In genomic region chr3:141326626-141327025, GRCh38 we compare ENCODE assay signal across 30 cellular contexts. TPM values are rescaled to one million over a fixed set of nuclear protein-coding genes. Genes with fewer than 3 reads are reported as not detected.
DNase-seq lines count a peak whose midpoint lies in the region; ATAC-seq and TF ChIP-seq lines count a peak whose summit lies in the region.
"Had no signal": no experiment of that assay in that cellular context is flagged by ENCODE, and none has a peak within 500 bp of the region (broad histone marks: within the 10 kb centered on the region; RNA-seq: fewer than 3 reads in every experiment).

No MANE protein-coding gene starts in this region.

- intact Hi-C loops in colonic mucosa (cut with DNase I), result no loop called here

- peak overlapping the region; percentile 70 for H2BK15ac ChIP-seq in mesenchymal stem cell (ENCODE audit: low read depth, poor library complexity, severe bottlenecking)

- H3K9ac ChIP-seq in SK-N-SH (no peak overlapping the region), colonic mucosa (ENCODE audit: low read depth in 2 of 2, low read length in 2 of 2) (peak overlapping the region in 1 of 2 donors; percentile 66), mesenchymal stem cell (ENCODE audit: low read length) (no peak overlapping the region)

- TF ChIP-seq RAD21 in SK-N-SH (IDR thresholded peaks at IDR 0.05; ENCODE audit: low read length), result no peak

- no peak overlapping the region for H3K23ac ChIP-seq in mesenchymal stem cell (ENCODE audit: low read length in 2 of 2)

- TF ChIP-seq CTCF in SK-N-SH (IDR thresholded peaks at IDR 0.05), result no peak
- no peak for TF ChIP-seq CTCF in colonic mucosa (IDR thresholded peaks at IDR 0.05)

- H2BK120ac ChIP-seq in mesenchymal stem cell (ENCODE audit: low read depth, low read length), result no peak overlapping the region

- H4K91ac ChIP-seq in mesenchymal stem cell (ENCODE audit: low read length), result peak overlapping the region; percentile 45

- peaks cover 5% of the 10 kb centered on the region for H3F3A ChIP-seq in SK-N-SH (replicated peaks; ENCODE audit: insufficient read depth)

- no peak overlapping the region for H3K27ac ChIP-seq in SK-N-SH (ENCODE audit: low read depth in 2 of 2, low read length in 1 of 2)
- H3K27ac ChIP-seq in colonic mucosa, result peak overlapping the region; percentile 82
- H3K27ac ChIP-seq in mesenchymal stem cell (ENCODE audit: low read length, poor library complexity, severe bottlenecking), result peak overlapping the region; percentile 86
- H3K27ac ChIP-seq: ascending aorta, coronary artery, esophagus squamous epithelium, gastrocnemius medialis, neutrophil, PC-9, thoracic aorta, uterus had no signal

- no peaks in the 10 kb centered on the region for H4K20me1 ChIP-seq in SK-N-SH (ENCODE audit: insufficient read depth)

- H3K27me3 ChIP-seq in SK-N-SH (ENCODE audit: insufficient read depth) (no peaks in the 10 kb centered on the region), colonic mucosa (no peaks in the 10 kb centered on the region), mesenchymal stem cell (ENCODE audit: control insufficient read depth in 1 of 2, insufficient read depth in 1 of 2, low read length in 2 of 2) (no peaks in the 10 kb centered on the region)
- H3K27me3 ChIP-seq: ascending aorta, gastrocnemius medialis, neutrophil, uterus had no signal

- H3K4me1 ChIP-seq in SK-N-SH (ENCODE audit: control insufficient read depth in 1 of 2, insufficient read depth in 2 of 2, low read depth in 1 of 2, low read length in 1 of 2) (peaks cover 5 to 7% of the 10 kb centered on the region in 2 experiments; a peak in 3 of 4 replicates), colonic mucosa (no peaks in the 10 kb centered on the region), mesenchymal stem cell (ENCODE audit: control insufficient read depth, insufficient read depth, low read depth, low read length) (peaks cover 13% of the 10 kb centered on the region)
- H3K4me1 ChIP-seq: ascending aorta, esophagus squamous epithelium, gastrocnemius medialis, uterus had no signal

- H3K9me2 ChIP-seq in SK-N-SH, result no peaks in the 10 kb centered on the region

- H3K36me3 ChIP-seq in SK-N-SH (replicated peaks in 1 of 2; ENCODE audit: control insufficient read depth in 1 of 2, insufficient read depth in 2 of 2, low read length in 1 of 2) (no peaks in the 10 kb centered on the region), colonic mucosa (no peaks in the 10 kb centered on the region), mesenchymal stem cell (ENCODE audit: control insufficient read depth in 1 of 2, insufficient read depth in 2 of 2, low read depth in 1 of 2, low read length in 2 of 2) (no peaks in the 10 kb centered on the region)
- H3K36me3 ChIP-seq: ascending aorta, esophagus squamous epithelium, gastrocnemius medialis, neutrophil, thoracic aorta, uterus had no signal

- no peaks in the 10 kb centered on the region for H3K79me2 ChIP-seq in SK-N-SH (ENCODE audit: insufficient read depth)

- DNase-seq in SK-N-SH (no peak), colonic mucosa (no peak), mesenchymal stem cell (no peak), foreskin melanocyte (no peak), iPS-NIHi7 (ENCODE audit: extremely low spot score) (no peak), NCI-H1930 (lab: John Stamatoyannopoulos, UW) (no peak), T1000 (lab: John Stamatoyannopoulos, UW) (no peak)
- DNase-seq: activated CD4-positive, alpha-beta T cell treated with anti-CD3 and anti-CD28 coated beads for 4 hours; activated CD8-positive, alpha-beta memory T cell treated with anti-CD3 and anti-CD28 coated beads for 24 hours; activated effector memory CD4-positive, alpha-beta T cell treated with anti-CD3 and anti-CD28 coated beads, Interleukin-2, amount 50 U/mL, for 16 hours; activated naive CD8-positive, alpha-beta T cell treated with anti-CD3 and anti-CD28 coated beads, Interleukin-2, amount 10 ng/mL, durations not matched to agents 7 days and 5 days; CD4-positive, alpha-beta memory T cell; EL; esophagus squamous epithelium; gastrocnemius medialis; left cardiac atrium; mammary epithelial cell; NCI-H1048; NCI-H1694; NCI-H526; PC-9; right cardiac atrium; stimulated activated CD8-positive, alpha-beta memory T cell treated with anti-CD3 and anti-CD28 coated beads, Interleukin-4, amount 100 ng/mL, for 48 hours; uterus had no signal

- H2AFZ ChIP-seq in SK-N-SH (ENCODE audit: low read depth), result peak overlapping the region; percentile 11; the same call in 1 of the 2 replicates
- no peak overlapping the region for H2AFZ ChIP-seq in mesenchymal stem cell (ENCODE audit: low read depth, low read length)
- H2AFZ ChIP-seq: PC-9 had no signal

- no peak for ATAC-seq in SK-N-SH treated with all-trans-retinoic acid at 6 μM for 48 hours
- ATAC-seq: gastrocnemius medialis, left cardiac atrium, Right ventricle myocardium inferior had no signal

- TF ChIP-seq EP300 in SK-N-SH (IDR thresholded peaks at IDR 0.05; ENCODE audit: borderline replicate concordance in 1 of 2, low read depth in 1 of 2, low read length in 1 of 2), result no peak

- H3K79me1 ChIP-seq in mesenchymal stem cell (replicated peaks; ENCODE audit: low read length, poor library complexity, severe bottlenecking), result peaks cover 8% of the 10 kb centered on the region

- no peaks in the 10 kb centered on the region for H3K9me3 ChIP-seq in SK-N-SH
- H3K9me3 ChIP-seq in colonic mucosa, result no peaks in the 10 kb centered on the region
- no peaks in the 10 kb centered on the region for H3K9me3 ChIP-seq in mesenchymal stem cell (ENCODE audit: control insufficient read depth, low read length)
- H3K9me3 ChIP-seq: ascending aorta, esophagus squamous epithelium, gastrocnemius medialis, neutrophil, thoracic aorta, uterus had no signal

- POLR2A ChIA-PET in SK-N-SH (lab: Yijun Ruan, JAX), result no interaction called here

- CTCF ChIA-PET in SK-N-SH (lab: Yijun Ruan, JAX), result interaction anchor here (4.2 kb wide), 1 partner anchor 14 kb away, joined by 17 read pairs; no protein-coding TSS in a partner anchor

- H3K14ac ChIP-seq in mesenchymal stem cell (ENCODE audit: low read length in 2 of 2), result no peak overlapping the region

- no peak overlapping the region for H4K8ac ChIP-seq in mesenchymal stem cell (ENCODE audit: low read length)

- H3K18ac ChIP-seq in mesenchymal stem cell (ENCODE audit: low read depth in 1 of 2, low read length in 2 of 2), result peak overlapping the region in 1 of 2 experiments; percentile 46

- H2BK12ac ChIP-seq in mesenchymal stem cell (ENCODE audit: low read length in 2 of 2), result peak overlapping the region in 1 of 2 experiments; percentile 51

- H3K4me2 ChIP-seq in SK-N-SH, result no peak overlapping the region
- no peak overlapping the region for H3K4me2 ChIP-seq in mesenchymal stem cell (ENCODE audit: low read length, poor library complexity, severe bottlenecking)
- H3K4me2 ChIP-seq: PC-9 had no signal

- 77% methylated on average over 3 of the region's 3 CpGs for WGBS in SK-N-SH (ENCODE audit: low lambda C conversion rate)
- WGBS in mesenchymal stem cell, result 36% methylated on average over 1 of the region's 3 CpGs

- H2AK5ac ChIP-seq in mesenchymal stem cell (ENCODE audit: low read length, severe bottlenecking), result peak overlapping the region; percentile 18

- no peak overlapping the region for H3K4me3 ChIP-seq in SK-N-SH (ENCODE audit: low read depth in 2 of 2, low read length in 1 of 2)
- H3K4me3 ChIP-seq in colonic mucosa, result no peak overlapping the region
- no peak overlapping the region for H3K4me3 ChIP-seq in mesenchymal stem cell (ENCODE audit: insufficient read depth in 1 of 2, low read depth in 1 of 2, low read length in 2 of 2)
- H3K4me3 ChIP-seq: ascending aorta, coronary artery, esophagus squamous epithelium, gastrocnemius medialis, PC-9, thoracic aorta, uterus had no signal

- no peak overlapping the region for H3K4ac ChIP-seq in mesenchymal stem cell (ENCODE audit: low read depth in 1 of 2, low read length in 2 of 2)

- H2BK5ac ChIP-seq in mesenchymal stem cell (ENCODE audit: low read depth, low read length, poor library complexity, severe bottlenecking), result no peak overlapping the region

TF ChIP-seq in SK-N-SH, 30 proteins besides CTCF, POLR2A, EP300 and RAD21 (continues in another document):
- no peak for TF ChIP-seq TAF1 (IDR thresholded peaks at IDR 0.05; ENCODE audit: borderline replicate concordance, low read depth, low read length)
- no peak for TF ChIP-seq MXI1 (IDR thresholded peaks at IDR 0.05; ENCODE audit: low read depth, low read length)
- no peak for TF ChIP-seq JUND (IDR thresholded peaks at IDR 0.05)
- TF ChIP-seq YY1 (IDR thresholded peaks at IDR 0.05; ENCODE audit: low read depth), result no peak
- no peak for TF ChIP-seq TCF12 (IDR thresholded peaks at IDR 0.05)
- no peak for TF ChIP-seq SMC3 (IDR thresholded peaks at IDR 0.05; ENCODE audit: low read depth, low read length)
- no peak for TF ChIP-seq MAX (IDR thresholded peaks at IDR 0.05; ENCODE audit: low read depth)

TF ChIP-seq in SK-N-SH treated with all-trans-retinoic acid at 6 μM for 48 hours, 23 proteins besides CTCF, POLR2A, EP300 and RAD21:
- TF ChIP-seq RARB (CRISPR knock-in tag; IDR thresholded peaks at IDR 0.05), result no peak
- TF ChIP-seq ZNF70 (CRISPR knock-in tag; IDR thresholded peaks at IDR 0.05), result no peak

RNA-seq across cellular contexts. Expression of gene ZBTB38, which starts 41.7 kb away (rescaled TPM):
- 10.1 and 11.3 TPM in 2 replicates for polyA plus RNA-seq in SK-N-SH (2012; rRNA removed)
- 11.6 and 11.7 TPM in 2 replicates for polyA plus RNA-seq in SK-N-SH (2012; cell fraction: cytosol; rRNA removed)
- 20.0 and 21.9 TPM in 2 replicates for polyA plus RNA-seq in SK-N-SH (2012; cell fraction: nucleus; rRNA removed)
- total RNA-seq in colonic mucosa, result 100 to 1,000 TPM in 1 of 2 donors, 10 to 100 TPM in 1; 95.5 to 112 TPM
- 42.0 TPM for polyA plus RNA-seq in mesenchymal stem cell (2013, experiment 1 of 2)
- polyA plus RNA-seq in mesenchymal stem cell (2013, experiment 2 of 2), result 39.5 TPM

Comparison
In these comparisons a context has a peak if more than half of its experiments do, and no peak if none do; other contexts are left out.
1. H3K27ac ChIP-seq: peak in colonic mucosa (single experiment) and mesenchymal stem cell (single experiment); none in SK-N-SH (0 of 2).